ENCODE assay signal across 12 cellular contexts in the genomic region with DNA sequence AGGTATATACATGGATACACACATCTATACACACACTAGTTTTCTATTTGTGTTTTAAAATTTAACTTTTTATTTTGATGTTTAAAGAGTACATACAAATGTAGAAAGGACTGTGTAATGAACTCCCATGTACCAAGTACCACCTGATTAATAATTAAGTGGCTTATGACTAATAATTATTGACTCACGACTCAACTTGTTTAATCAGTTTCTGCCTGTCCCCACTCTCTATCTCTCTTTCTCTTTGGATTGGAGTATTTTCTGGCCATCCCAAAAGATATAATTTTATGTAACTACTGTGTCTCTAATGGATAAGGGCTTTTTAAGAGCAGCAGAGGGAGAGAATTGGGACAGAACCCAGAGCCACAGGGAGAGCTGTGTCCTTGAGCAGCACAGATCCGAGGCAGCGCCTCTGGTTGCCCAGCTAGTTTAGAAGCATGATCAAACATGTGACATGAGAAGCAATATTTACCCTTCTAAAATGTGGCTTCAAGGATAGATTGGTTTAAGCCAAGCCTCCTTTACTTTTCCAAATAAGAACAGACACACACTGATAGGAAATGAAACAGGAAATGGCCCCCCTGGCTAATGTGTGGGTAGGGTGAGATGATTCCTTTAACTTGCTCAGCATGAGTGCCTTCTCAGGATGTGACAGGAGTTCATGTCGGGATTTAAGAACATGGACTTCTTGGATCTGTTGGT.
DNase-seq lines count a peak whose midpoint lies in the region; ATAC-seq, FAIRE-seq and TF ChIP-seq lines count a peak whose summit lies in the region.
"Had no signal": no experiment of that assay in that cellular context is flagged by ENCODE, and none has a peak within 500 bp of the region (broad histone marks: within the 10 kb centered on the region; RNA-seq: fewer than 3 reads in every experiment).

No MANE protein-coding gene starts in this region.

- H3K9me3 ChIP-seq in Loucy (ENCODE audit: insufficient read depth, low read depth, low read length) (no peaks in the 10 kb centered on the region), HepG2 (ENCODE audit: low read length) (no peaks in the 10 kb centered on the region), left ventricle myocardium inferior (replicated peaks) (no peaks in the 10 kb centered on the region)

- TF ChIP-seq CTCF in Loucy (conservative IDR thresholded peaks at IDR 0.05; ENCODE audit: low read length) (no peak), dorsolateral prefrontal cortex (IDR thresholded peaks at IDR 0.05 in 54 of 56, conservative IDR thresholded peaks at IDR 0.05 in 2 of 56; ENCODE audit: low read depth in 1 of 56, partially characterized antibody in 56 of 56) (no peak), HepG2 (CRISPR knock-in tag; IDR thresholded peaks at IDR 0.05) (no peak), left ventricle myocardium inferior (IDR thresholded peaks at IDR 0.05; ENCODE audit: borderline replicate concordance) (no peak)
- no peak for TF ChIP-seq CTCF in activated CD8-positive, alpha-beta T cell treated with anti-CD3 and anti-CD28 coated beads for 36 hours (IDR thresholded peaks at IDR 0.05)

- TF ChIP-seq RAD21 in HepG2 (CRISPR knock-in tag; IDR thresholded peaks at IDR 0.05), result no peak

- H4K20me1 ChIP-seq in Loucy (ENCODE audit: insufficient read depth, low read length, poor library complexity, severe bottlenecking), result no peaks in the 10 kb centered on the region
- H4K20me1 ChIP-seq in HepG2 (ENCODE audit: insufficient read depth, low read length), result no peaks in the 10 kb centered on the region

- no peak overlapping the region for H3K4me3 Mint-ChIP-seq in activated CD8-positive, alpha-beta T cell treated with anti-CD3 and anti-CD28 coated beads for 36 hours
- H3K4me3 Mint-ChIP-seq: activated CD8-positive, alpha-beta memory T cell treated with anti-CD3 and anti-CD28 coated beads, Interleukin-2, amount 10 ng/mL, durations not matched to agents 7 days and 5 days; WTC11 had no signal

- no peak overlapping the region for H2AFZ ChIP-seq in Loucy (ENCODE audit: low read length)
- no peak overlapping the region for H2AFZ ChIP-seq in HepG2 (ENCODE audit: low read length)

- DNase-seq in ACHN (peak; percentile 25), dorsolateral prefrontal cortex (no peak), HepG2 (ENCODE audit: low spot score) (peak; percentile 9), islet precursor cell (no peak), left ventricle myocardium inferior (no peak)
- DNase-seq in activated CD8-positive, alpha-beta T cell treated with anti-CD3 and anti-CD28 coated beads for 36 hours, result no peak

- peaks cover 29% of the 10 kb centered on the region for H3K4me1 ChIP-seq in Loucy (ENCODE audit: insufficient read depth, low read length, poor library complexity, severe bottlenecking)
- H3K4me1 ChIP-seq in HepG2 (ENCODE audit: insufficient read depth, low read length), result peaks cover 19% of the 10 kb centered on the region
- peaks cover 8% of the 10 kb centered on the region for H3K4me1 ChIP-seq in left ventricle myocardium inferior

- H3K27me3 ChIP-seq in Loucy (ENCODE audit: insufficient read depth, low read length, poor library complexity, severe bottlenecking) (no peaks in the 10 kb centered on the region), dorsolateral prefrontal cortex (no peaks in the 10 kb centered on the region), HepG2 (ENCODE audit: control insufficient read depth in 1 of 2, insufficient read depth in 2 of 2, low read length in 2 of 2) (peaks cover 0 to 31% of the 10 kb centered on the region in 2 experiments; a peak in 4 of 5 replicates), left ventricle myocardium inferior (ENCODE audit: low read depth) (peaks cover 26% of the 10 kb centered on the region)

- H3K36me3 ChIP-seq in Loucy (ENCODE audit: insufficient read depth, low read length), result no peaks in the 10 kb centered on the region
- H3K36me3 ChIP-seq in HepG2 (replicated peaks in 1 of 2; ENCODE audit: control insufficient read depth in 1 of 2, insufficient read depth in 2 of 2, low read length in 2 of 2), result no peaks in the 10 kb centered on the region
- H3K36me3 ChIP-seq in left ventricle myocardium inferior, result no peaks in the 10 kb centered on the region

- TF ChIP-seq POLR2A in HepG2 (IDR thresholded peaks at IDR 0.05; ENCODE audit: insufficient read depth in 1 of 2, low read depth in 2 of 2, low read length in 2 of 2), result no peak

- FAIRE-seq in HepG2 (lab: Jason Lieb, UNC), result peak; percentile 43
- FAIRE-seq: frontal cortex, urothelium cell line had no signal

- H3K4me3 ChIP-seq in Loucy (ENCODE audit: low read length, poor library complexity, severe bottlenecking) (peak overlapping the region; percentile 28), dorsolateral prefrontal cortex (peak overlapping the region in 35 of 59 donors; percentile 4 to 50 (median 36)), HepG2 (replicated peaks in 1 of 3; ENCODE audit: insufficient read depth in 1 of 3, low read depth in 2 of 3, low read length in 3 of 3) (no peak overlapping the region), left ventricle myocardium inferior (no peak overlapping the region)

- no TSS peak for BruUV-seq in HepG2 (replicated peaks; lab: Mats Ljungman, UMichigan)

- H3K27ac ChIP-seq in dorsolateral prefrontal cortex (no peak overlapping the region), HepG2 (ENCODE audit: extremely low read length, insufficient read depth, low read length) (no peak overlapping the region), left ventricle myocardium inferior (replicated peaks) (no peak overlapping the region)

- H3K9ac ChIP-seq in Loucy (ENCODE audit: low read depth, low read length, poor library complexity, severe bottlenecking) (no peak overlapping the region), HepG2 (ENCODE audit: insufficient read depth, low read depth, low read length) (no peak overlapping the region)

- intact Hi-C loops in dorsolateral prefrontal cortex (cut with DNase I) (loop anchor here (5.0 to 10.0 kb wide), 7 partner anchors 40 to 700 kb away; a partner anchor contains a TSS), HepG2 (cut with micrococcal nuclease; ENCODE audit: unreplicated experiment) (loop anchor here (2.0 kb wide), 1 partner anchor 50 kb away; no protein-coding TSS in a partner anchor), left ventricle myocardium inferior (cut with micrococcal nuclease) (loop anchor here (5.0 to 10.0 kb wide), 2 partner anchors 472 to 700 kb away; a partner anchor contains a TSS)
- intact Hi-C loops in activated CD8-positive, alpha-beta T cell treated with anti-CD3 and anti-CD28 coated beads for 36 hours (cut with micrococcal nuclease), result loop anchor here (5.0 to 10.0 kb wide), 2 partner anchors 100 to 692 kb away; no protein-coding TSS in a partner anchor

- H3K9me2 ChIP-seq in Loucy (replicated peaks; ENCODE audit: low read depth, low read length), result no peaks in the 10 kb centered on the region

- H3K27me3 Mint-ChIP-seq in activated CD8-positive, alpha-beta T cell treated with anti-CD3 and anti-CD28 coated beads for 36 hours, result peaks cover 22% of the 10 kb centered on the region

- no peaks in the 10 kb centered on the region for H3K79me2 ChIP-seq in Loucy (ENCODE audit: insufficient read depth, low read length)
- no peaks in the 10 kb centered on the region for H3K79me2 ChIP-seq in HepG2 (ENCODE audit: insufficient read depth, low read length)

- no peak for TF ChIP-seq EP300 in HepG2 (IDR thresholded peaks at IDR 0.05; ENCODE audit: low read depth in 2 of 2, low read length in 2 of 2)
- TF ChIP-seq EP300 in HepG2 (CRISPR knock-in tag; IDR thresholded peaks at IDR 0.05; ENCODE audit: borderline replicate concordance), result no peak

- no peaks in the 10 kb centered on the region for H3F3A ChIP-seq in Loucy (ENCODE audit: low read depth)

- no peaks in the 10 kb centered on the region for H3K9me3 Mint-ChIP-seq in activated CD8-positive, alpha-beta T cell treated with anti-CD3 and anti-CD28 coated beads for 36 hours

- CTCF ChIA-PET in HepG2 (lab: Yijun Ruan, JAX; ENCODE audit: low intra/inter-chr PET ratio, low total read pairs), result interaction anchor here (1.0 to 2.4 kb wide), 4 partner anchors 42 to 698 kb away, joined by 4 to 24 read pairs (median 12); no protein-coding TSS in a partner anchor
- CTCF ChIA-PET in activated CD8-positive, alpha-beta T cell treated with anti-CD3 and anti-CD28 coated beads for 36 hours (lab: Charles Lee), result interaction anchor here (0.6 to 4.9 kb wide), 77 partner anchors 10 to 713 kb away, joined by 3 to 47 read pairs (median 4); a partner anchor contains a TSS

- in situ Hi-C loops in ACHN (cut with HindIII; ENCODE audit: low pct_ligation_motif_present, low pct_unique_long_range_greater_than_20kb, low sequenced_read_pairs), result no loop called here
- in situ Hi-C loops in HepG2 (cut with HindIII; ENCODE audit: extremely low pct_ligation_motif_present, low pct_unique_long_range_greater_than_20kb), result loop anchor here (5.0 kb wide), 1 partner anchor 700 kb away; no protein-coding TSS in a partner anchor

- peak overlapping the region; percentile 39 for H3K4me2 ChIP-seq in Loucy (ENCODE audit: low read depth, low read length, poor library complexity, severe bottlenecking)
- H3K4me2 ChIP-seq in HepG2 (ENCODE audit: low read depth, low read length), result peak overlapping the region; percentile 44

- H3K36me3 Mint-ChIP-seq in activated CD8-positive, alpha-beta T cell treated with anti-CD3 and anti-CD28 coated beads for 36 hours (ENCODE audit: low read depth), result no peaks in the 10 kb centered on the region
- H3K36me3 Mint-ChIP-seq: activated CD8-positive, alpha-beta memory T cell treated with anti-CD3 and anti-CD28 coated beads, Interleukin-2, amount 10 ng/mL, durations not matched to agents 7 days and 5 days; WTC11 had no signal

- ATAC-seq in HepG2 (peak; percentile 20), HG03175 (IDR thresholded peaks at IDR 0.05; ENCODE audit: unreplicated experiment) (no peak)
- ATAC-seq in activated CD8-positive, alpha-beta T cell treated with anti-CD3 and anti-CD28 coated beads for 36 hours, result no peak

- POLR2A ChIA-PET in HepG2 (lab: Yijun Ruan, JAX), result interaction anchor here (0.8 to 1.9 kb wide), 5 partner anchors 25 to 684 kb away, joined by 4 to 9 read pairs (median 5); no protein-coding TSS in a partner anchor
- POLR2A ChIA-PET in activated CD8-positive, alpha-beta T cell treated with anti-CD3 and anti-CD28 coated beads for 36 hours (lab: Charles Lee), result interaction anchor here (0.7 to 1.2 kb wide), 3 partner anchors 43 to 573 kb away, joined by 3 to 4 read pairs (median 3); no protein-coding TSS in a partner anchor

- H3K27ac Mint-ChIP-seq in activated CD8-positive, alpha-beta T cell treated with anti-CD3 and anti-CD28 coated beads for 36 hours, result no peak overlapping the region
- H3K27ac Mint-ChIP-seq: activated CD8-positive, alpha-beta memory T cell treated with anti-CD3 and anti-CD28 coated beads, Interleukin-2, amount 10 ng/mL, durations not matched to agents 7 days and 5 days; WTC11 had no signal

- H3K4me1 Mint-ChIP-seq in activated CD8-positive, alpha-beta T cell treated with anti-CD3 and anti-CD28 coated beads for 36 hours (ENCODE audit: low read depth), result peaks cover 2% of the 10 kb centered on the region

- WGBS in HepG2 (ENCODE audit: low lambda C conversion rate), result 5% methylated on average over 4 of the region's 4 CpGs

TF ChIP-seq in HepG2, 621 proteins besides CTCF, POLR2A, EP300 and RAD21 (continues in another document):
- no peak for TF ChIP-seq GABPA (IDR thresholded peaks at IDR 0.05; ENCODE audit: low read depth, low read length)
- TF ChIP-seq GABPA (CRISPR knock-in tag; IDR thresholded peaks at IDR 0.05; ENCODE audit: low read depth), result peak; percentile 27; the same call in 1 of the 2 replicates
- TF ChIP-seq GATAD2A (CRISPR knock-in tag; IDR thresholded peaks at IDR 0.05), result peak; percentile 32; the same call in 1 of the 2 replicates

Comparison
In these comparisons a context has a peak if more than half of its experiments do, and no peak if none do; other contexts are left out.
1. DNase-seq: peak in ACHN (single experiment) and HepG2 (single experiment); none in dorsolateral prefrontal cortex (0 of 10), islet precursor cell (single experiment), activated CD8-positive, alpha-beta T cell treated with anti-CD3 and anti-CD28 coated beads for 36 hours (single experiment) and left ventricle myocardium inferior (single experiment).
2. H3K4me3 ChIP-seq: peak in Loucy (single experiment) and dorsolateral prefrontal cortex (35 of 59); none in HepG2 (0 of 3) and left ventricle myocardium inferior (single experiment).